30 cellular contexts compared by ENCODE assay signal in the genomic region with DNA sequence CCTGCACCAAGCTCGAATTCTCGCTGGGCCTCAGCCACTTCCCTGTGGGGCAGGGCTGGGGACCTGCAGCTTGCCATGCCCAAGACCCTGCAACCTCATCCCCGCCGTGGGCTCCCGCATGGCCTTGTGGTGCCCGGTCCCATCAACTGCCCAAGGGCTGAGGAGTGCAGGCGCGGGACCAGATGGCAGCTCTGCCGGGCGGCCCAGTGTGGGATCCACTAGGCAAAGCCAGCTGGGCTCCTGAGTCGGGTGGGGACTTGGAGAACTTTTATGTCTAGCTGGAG.
"Had no signal": no experiment of that assay in that cellular context is flagged by ENCODE, and none has a peak within 500 bp of the region (broad histone marks: within the 10 kb centered on the region; RNA-seq: fewer than 3 reads in every experiment).

No MANE protein-coding gene starts in this region.

- H3K4me1 Mint-ChIP-seq: activated B cell treated with CpG ODN at 0.5 μM for 24 hours; activated CD4-positive, alpha-beta T cell treated with anti-CD3 and anti-CD28 coated beads, Interleukin-2, amount 10 ng/mL, durations not matched to agents 24 days and 14 days; activated naive CD8-positive, alpha-beta T cell treated with anti-CD3 and anti-CD28 coated beads for 36 hours; activated T-helper 17 cell treated with anti-CD3 and anti-CD28 coated beads, Interleukin-2, amount 50 U/mL, for 72 hours; brain; central memory CD8-positive, alpha-beta T cell had no signal

- ATAC-seq: activated CD8-positive, alpha-beta T cell treated with anti-CD3 and anti-CD28 coated beads for 36 hours; activated naive CD4-positive, alpha-beta T cell treated with anti-CD3 and anti-CD28 coated beads, Interleukin-2, amount 50 U/mL, for 72 hours; activated T-cell treated with anti-CD3 and anti-CD28 coated beads, Interleukin-2, amount 50 U/mL, for 4 hours; activated T-cell treated with anti-CD3 and anti-CD28 coated beads, Interleukin-2, amount 50 U/mL, for 72 hours; activated T-helper 17 cell treated with anti-CD3 and anti-CD28 coated beads, Interleukin-2, amount 50 U/mL, for 72 hours had no signal

- H3K4me3 Mint-ChIP-seq: activated B cell treated with CpG ODN at 0.5 μM for 24 hours; activated CD4-positive, alpha-beta memory T cell treated with anti-CD3 and anti-CD28 coated beads for 36 hours; activated CD4-positive, alpha-beta T cell treated with anti-CD3 and anti-CD28 coated beads, Interleukin-2, amount 10 ng/mL, durations not matched to agents 24 days and 14 days; activated CD8-positive, alpha-beta T cell treated with anti-CD3 and anti-CD28 coated beads for 36 hours; activated naive CD4-positive, alpha-beta T cell treated with anti-CD3 and anti-CD28 coated beads for 36 hours; activated naive CD8-positive, alpha-beta T cell treated with anti-CD3 and anti-CD28 coated beads for 36 hours; activated T-cell treated with anti-CD3 and anti-CD28 coated beads, Interleukin-2, amount 50 U/mL, for 4 hours; activated T-cell treated with anti-CD3 and anti-CD28 coated beads, Interleukin-2, amount 50 U/mL, for 72 hours; activated T-helper 1 cell treated with anti-CD3 and anti-CD28 coated beads, Interleukin-12 subunit alpha, Interleukin-12 subunit beta, Interleukin-2, Interleukin-4 antibody, amounts not matched to agents 30 ng/mL and 10 ng/mL and 1 ng/mL, durations not matched to agents 14 hours and 24 hours and 36 hours; activated T-helper 17 cell treated with anti-CD3 and anti-CD28 coated beads, Interleukin-2, amount 50 U/mL, for 72 hours; brain; central memory CD8-positive, alpha-beta T cell; T-helper 1 cell treated with Interleukin-12 subunit alpha and Interleukin-12 subunit beta and Interleukin-4 antibody, amounts not matched to agents 30 μg/mL and 1 μg/mL, for 36 hours; T-helper 2 cell treated with Interferon-gamma antibody and Interleukin-4, amounts not matched to agents 5 μg/mL and 100 μg/mL, for 36 hours had no signal

- H3K36me3 Mint-ChIP-seq: activated CD4-positive, alpha-beta memory T cell treated with anti-CD3 and anti-CD28 coated beads for 36 hours; activated naive CD8-positive, alpha-beta T cell treated with anti-CD3 and anti-CD28 coated beads for 36 hours; brain had no signal

- H3K27me3 Mint-ChIP-seq: activated B cell treated with CpG ODN at 0.5 μM for 24 hours; activated CD4-positive, alpha-beta T cell treated with anti-CD3 and anti-CD28 coated beads, Interleukin-2, amount 10 ng/mL, durations not matched to agents 24 days and 14 days; brain had no signal

- H3K27ac Mint-ChIP-seq: activated B cell treated with CpG ODN at 0.5 μM for 24 hours; activated CD4-positive, alpha-beta memory T cell treated with anti-CD3 and anti-CD28 coated beads for 36 hours; activated CD4-positive, alpha-beta T cell treated with anti-CD3 and anti-CD28 coated beads, Interleukin-2, amount 10 ng/mL, durations not matched to agents 24 days and 14 days; activated CD8-positive, alpha-beta T cell treated with anti-CD3 and anti-CD28 coated beads for 36 hours; activated naive CD4-positive, alpha-beta T cell treated with anti-CD3 and anti-CD28 coated beads for 36 hours; activated naive CD4-positive, alpha-beta T cell treated with anti-CD3 and anti-CD28 coated beads, Interleukin-2, amount 50 U/mL, for 72 hours; activated naive CD8-positive, alpha-beta T cell treated with anti-CD3 and anti-CD28 coated beads for 36 hours; activated T-cell treated with anti-CD3 and anti-CD28 coated beads, Interleukin-2, amount 50 U/mL, for 72 hours; activated T-helper 1 cell treated with anti-CD3 and anti-CD28 coated beads, Interleukin-12 subunit alpha, Interleukin-12 subunit beta, Interleukin-2, Interleukin-4 antibody, amounts not matched to agents 30 ng/mL and 10 ng/mL and 1 ng/mL, durations not matched to agents 14 hours and 24 hours and 36 hours; activated T-helper 17 cell treated with anti-CD3 and anti-CD28 coated beads, Interleukin-2, amount 50 U/mL, for 72 hours; brain; T-helper 1 cell treated with Interleukin-12 subunit alpha and Interleukin-12 subunit beta and Interleukin-4 antibody, amounts not matched to agents 30 μg/mL and 1 μg/mL, for 36 hours; T-helper 2 cell treated with Interferon-gamma antibody and Interleukin-4, amounts not matched to agents 5 μg/mL and 100 μg/mL, for 36 hours had no signal

- DNase-seq: activated B cell treated with CpG ODN at 0.5 μM for 24 hours; activated CD4-positive, alpha-beta memory T cell treated with anti-CD3 and anti-CD28 coated beads for 36 hours; activated CD4-positive, alpha-beta T cell treated with anti-CD3 and anti-CD28 coated beads for 4 hours; activated CD4-positive, alpha-beta T cell treated with anti-CD3 and anti-CD28 coated beads, Interleukin-2, amount 10 ng/mL, durations not matched to agents 24 days and 14 days; activated CD4-positive, alpha-beta T cell treated with anti-CD3 and anti-CD28 coated beads, Interleukin-2, amount 50 U/mL, for 1 hour; activated CD4-positive, alpha-beta T cell treated with anti-CD3 and anti-CD28 coated beads, Interleukin-2, amount 50 U/mL, for 4 hours; activated CD4-positive, CD25-positive, alpha-beta regulatory T cell treated with anti-CD3 and anti-CD28 coated beads, Interleukin-2, amount 50 U/mL, for 72 hours; activated CD8-positive, alpha-beta memory T cell treated with anti-CD3 and anti-CD28 coated beads, Interleukin-2, amount 50 U/mL, for 4 hours; activated CD8-positive, alpha-beta T cell treated with anti-CD3 and anti-CD28 coated beads for 36 hours; activated effector memory CD4-positive, alpha-beta T cell treated with anti-CD3 and anti-CD28 coated beads, Interleukin-2, amount 50 U/mL, for 16 hours; activated naive CD4-positive, alpha-beta T cell; activated naive CD4-positive, alpha-beta T cell treated with anti-CD3 and anti-CD28 coated beads for 36 hours; activated naive CD4-positive, alpha-beta T cell treated with anti-CD3 and anti-CD28 coated beads, Interleukin-2, amount 50 U/mL, for 16 hours; activated naive CD8-positive, alpha-beta T cell treated with anti-CD3 and anti-CD28 coated beads for 36 hours; activated T-cell treated with anti-CD3 and anti-CD28 coated beads for 4 hours; activated T-cell treated with anti-CD3 and anti-CD28 coated beads, Interleukin-2, amount 50 U/mL, for 1 hour; activated T-cell treated with anti-CD3 and anti-CD28 coated beads, Interleukin-2, amount 50 U/mL, for 4 hours; activated T-cell treated with anti-CD3 and anti-CD28 coated beads, Interleukin-2, amount 50 U/mL, for 72 hours; amygdala; anterior cingulate cortex; caudate nucleus; cerebellar nuclear complex; T-helper 9 cell had no signal

- H3K9me3 Mint-ChIP-seq: activated B cell treated with CpG ODN at 0.5 μM for 24 hours; activated CD4-positive, alpha-beta memory T cell treated with anti-CD3 and anti-CD28 coated beads for 36 hours; activated CD4-positive, alpha-beta T cell treated with anti-CD3 and anti-CD28 coated beads, Interleukin-2, amount 10 ng/mL, durations not matched to agents 24 days and 14 days; activated CD8-positive, alpha-beta T cell treated with anti-CD3 and anti-CD28 coated beads for 36 hours; activated naive CD4-positive, alpha-beta T cell treated with anti-CD3 and anti-CD28 coated beads for 36 hours; activated T-cell treated with anti-CD3 and anti-CD28 coated beads, Interleukin-2, amount 50 U/mL, for 4 hours; activated T-helper 1 cell treated with anti-CD3 and anti-CD28 coated beads, Interleukin-12 subunit alpha, Interleukin-12 subunit beta, Interleukin-2, Interleukin-4 antibody, amounts not matched to agents 30 ng/mL and 10 ng/mL and 1 ng/mL, durations not matched to agents 14 hours and 24 hours and 36 hours; brain; central memory CD8-positive, alpha-beta T cell; T-helper 1 cell treated with Interleukin-12 subunit alpha and Interleukin-12 subunit beta and Interleukin-4 antibody, amounts not matched to agents 30 μg/mL and 1 μg/mL, for 36 hours; T-helper 2 cell treated with Interferon-gamma antibody and Interleukin-4, amounts not matched to agents 5 μg/mL and 100 μg/mL, for 36 hours had no signal
